Comparison of ENCODE assay signal across 10 cellular contexts in genomic region chr17:28810437-28810836, GRCh38. TPM values are rescaled to one million over a fixed set of nuclear protein-coding genes. Genes with fewer than 3 reads are reported as not detected.
DNase-seq lines count a peak whose midpoint lies in the region; ATAC-seq and TF ChIP-seq lines count a peak whose summit lies in the region.
"Had no signal": no experiment of that assay in that cellular context is flagged by ENCODE, and none has a peak within 500 bp of the region (broad histone marks: within the 10 kb centered on the region; RNA-seq: fewer than 3 reads in every experiment).

No MANE protein-coding gene starts in this region.

- H2AFZ ChIP-seq in PC-3 (ENCODE audit: low read length) = no peak overlapping the region
- H2AFZ ChIP-seq: parathyroid adenoma had no signal

- no peaks in the 10 kb centered on the region for H3K27me3 ChIP-seq in PC-3 (ENCODE audit: low read length)
- no peaks in the 10 kb centered on the region for H3K27me3 ChIP-seq in skeletal muscle satellite cell (ENCODE audit: control insufficient read depth, insufficient read depth, low read length)

- no TSS peak for BruUV-seq in PC-3 (replicated peaks; lab: Mats Ljungman, UMichigan)

- intact Hi-C loops in activated CD4-positive, alpha-beta T cell treated with anti-CD3 and anti-CD28 coated beads for 36 hours (cut with DNase I, micrococcal nuclease) = loop anchor here (1.0 to 5.0 kb wide), 2 partner anchors 47 to 83 kb away; partner anchors contain the start of gene ERAL1 (in 1 of the 2)
- intact Hi-C loops in PC-3 (cut with micrococcal nuclease) = no loop called here

- no peaks in the 10 kb centered on the region for H3K9me3 ChIP-seq in PC-3 (ENCODE audit: low read length)
- H3K9me3 ChIP-seq in skeletal muscle satellite cell (replicated peaks; ENCODE audit: low read length) = no peaks in the 10 kb centered on the region

- H3K4me3 ChIP-seq in PC-3 (ENCODE audit: low read length) (no peak overlapping the region; the same call in 1 of the 2 replicates), skeletal muscle satellite cell (ENCODE audit: low read length) (peak overlapping the region; percentile 80)

- H3K9me3 Mint-ChIP-seq in activated CD4-positive, alpha-beta T cell treated with anti-CD3 and anti-CD28 coated beads for 36 hours (ENCODE audit: low read depth) = no peaks in the 10 kb centered on the region

- POLR2A ChIA-PET in activated CD4-positive, alpha-beta T cell treated with anti-CD3 and anti-CD28 coated beads for 36 hours (lab: Charles Lee) = interaction anchor here (0.6 to 2.1 kb wide), 5 partner anchors 32 to 148 kb away, joined by 3 to 11 read pairs (median 3); partner anchors contain the start of genes FAM222B, RPL23A, SDF2 and SUPT6H
- POLR2A ChIA-PET in PC-3 (lab: Charles Lee; ENCODE audit: unreplicated experiment) = no interaction called here

- H3K36me3 Mint-ChIP-seq in activated CD4-positive, alpha-beta T cell treated with anti-CD3 and anti-CD28 coated beads for 36 hours (ENCODE audit: low read depth) = peaks cover 11% of the 10 kb centered on the region

- no peak for DNase-seq in activated CD4-positive, alpha-beta T cell treated with anti-CD3 and anti-CD28 coated beads for 36 hours
- DNase-seq in activated CD4-positive, alpha-beta T cell treated with anti-CD3 and anti-CD28 coated beads, Interleukin-2, amount 50 U/mL, for 1 hour = no peak
- DNase-seq in PC-3 = no peak
- no peak for DNase-seq in epithelial cell of prostate (ENCODE audit: low read depth, low spot score)
- DNase-seq in NCI-H2171 (lab: John Stamatoyannopoulos, UW) = no peak
- DNase-seq: NCI-H345 had no signal

- H3K4me1 ChIP-seq in PC-3 (ENCODE audit: insufficient read depth, low read length) (peaks cover 43% of the 10 kb centered on the region), skeletal muscle satellite cell (ENCODE audit: control insufficient read depth, insufficient read depth, low read length) (peaks cover 54% of the 10 kb centered on the region)

- no peak for TF ChIP-seq CTCF in PC-3 (conservative IDR thresholded peaks at IDR 0.05; ENCODE audit: low read depth, low read length)

- no peak overlapping the region for H3K27ac ChIP-seq in PC-3 (ENCODE audit: low read length)
- H3K27ac ChIP-seq in epithelial cell of prostate = peak overlapping the region; percentile 97
- H3K27ac ChIP-seq: parathyroid adenoma had no signal

- H3F3A ChIP-seq in PC-3 (ENCODE audit: low read length, unreplicated experiment) = peaks cover 9% of the 10 kb centered on the region

- H3K4me2 ChIP-seq in PC-3 (ENCODE audit: low read length) = peak overlapping the region; percentile 89; the same call in 1 of the 2 replicates
- H3K4me2 ChIP-seq in skeletal muscle satellite cell (ENCODE audit: low read length) = peak overlapping the region; percentile 83

- H3K4me1 Mint-ChIP-seq in activated CD4-positive, alpha-beta T cell treated with anti-CD3 and anti-CD28 coated beads for 36 hours = peaks cover 47% of the 10 kb centered on the region

- H3K9ac ChIP-seq in PC-3 (ENCODE audit: low read length) (no peak overlapping the region), skeletal muscle satellite cell (ENCODE audit: low read depth, low read length) (peak overlapping the region; percentile 95)
- H3K9ac ChIP-seq: parathyroid adenoma had no signal

- peak; percentile 48 for ATAC-seq in activated CD4-positive, alpha-beta T cell treated with anti-CD3 and anti-CD28 coated beads for 36 hours
- ATAC-seq in PC-3 (no peak), HG02852 (IDR thresholded peaks at IDR 0.05; ENCODE audit: unreplicated experiment) (no peak), HG02981 (IDR thresholded peaks at IDR 0.05; ENCODE audit: unreplicated experiment) (no peak)

- no peaks in the 10 kb centered on the region for H4K20me1 ChIP-seq in PC-3 (ENCODE audit: low read length)

- no peaks in the 10 kb centered on the region for H3K9me2 ChIP-seq in PC-3 (replicated peaks; ENCODE audit: low read length)

- H3K79me2 ChIP-seq in PC-3 (ENCODE audit: low read length) = peaks cover 63% of the 10 kb centered on the region

- H3K27ac Mint-ChIP-seq in activated CD4-positive, alpha-beta T cell treated with anti-CD3 and anti-CD28 coated beads for 36 hours = peak overlapping the region; percentile 84

- CTCF ChIA-PET in activated CD4-positive, alpha-beta T cell treated with anti-CD3 and anti-CD28 coated beads for 36 hours (lab: Charles Lee) = interaction anchor here (0.6 to 3.9 kb wide), 25 partner anchors 8 to 196 kb away, joined by 3 to 45 read pairs (median 4); partner anchors contain the start of gene FLOT2
- CTCF ChIA-PET in PC-3 (lab: Charles Lee) = no interaction called here

- no peaks in the 10 kb centered on the region for H3K27me3 Mint-ChIP-seq in activated CD4-positive, alpha-beta T cell treated with anti-CD3 and anti-CD28 coated beads for 36 hours

- H3K4me3 Mint-ChIP-seq in activated CD4-positive, alpha-beta T cell treated with anti-CD3 and anti-CD28 coated beads for 36 hours = peak overlapping the region; percentile 82

- H3K36me3 ChIP-seq in PC-3 (ENCODE audit: low read depth, low read length) (no peaks in the 10 kb centered on the region), skeletal muscle satellite cell (ENCODE audit: insufficient read depth, low read length) (peaks cover 7% of the 10 kb centered on the region)

RNA-seq across cellular contexts. Expression of gene FAM222B, which starts 32.2 kb away (rescaled TPM):
- total RNA-seq in activated CD4-positive, alpha-beta T cell treated with anti-CD3 and anti-CD28 coated beads for 36 hours = 10 to 100 TPM; 16.8 to 20.8 TPM
- total RNA-seq in PC-3 (2014; rRNA removed) = 4.8 and 6.5 TPM in 2 replicates
- 5.2 and 7.9 TPM in 2 replicates for total RNA-seq in skeletal muscle satellite cell (2012; rRNA removed)

RNA-seq across cellular contexts. Expression of gene ERAL1, which starts 44.4 kb away (rescaled TPM):
- 10 to 100 TPM; 51.5 to 74.8 TPM for total RNA-seq in activated CD4-positive, alpha-beta T cell treated with anti-CD3 and anti-CD28 coated beads for 36 hours
- 25.8 and 30.5 TPM in 2 replicates for total RNA-seq in PC-3 (2014; rRNA removed)
- 29.7 and 38.2 TPM in 2 replicates for total RNA-seq in skeletal muscle satellite cell (2012; rRNA removed)
